In genomic region chr20:33977535-33977934, GRCh38 we compare ENCODE assay signal across 39 cellular contexts.
"Had no signal": no experiment of that assay in that cellular context is flagged by ENCODE, and none has a peak within 500 bp of the region (broad histone marks: within the 10 kb centered on the region; RNA-seq: fewer than 3 reads in every experiment).

No MANE protein-coding gene starts in this region.

- H3K27me3 Mint-ChIP-seq: activated naive CD4-positive, alpha-beta T cell treated with anti-CD3 and anti-CD28 coated beads, Interleukin-2, amount 50 U/mL, for 24 hours; activated naive CD8-positive, alpha-beta T cell; activated naive CD8-positive, alpha-beta T cell treated with anti-CD3 and anti-CD28 coated beads, Interleukin-2, amount 50 U/mL, for 24 hours; activated T-cell treated with anti-CD3 and anti-CD28 coated beads, Interleukin-2, amount 50 U/mL, for 24 hours had no signal

- H3K27ac Mint-ChIP-seq: activated naive CD4-positive, alpha-beta T cell treated with anti-CD3 and anti-CD28 coated beads for 36 hours; activated naive CD4-positive, alpha-beta T cell treated with anti-CD3 and anti-CD28 coated beads, Interleukin-2, amount 10 ng/mL, durations not matched to agents 7 days and 5 days; activated naive CD4-positive, alpha-beta T cell treated with anti-CD3 and anti-CD28 coated beads, Interleukin-2, amount 50 U/mL, for 24 hours; activated naive CD4-positive, alpha-beta T cell treated with anti-CD3 and anti-CD28 coated beads, Interleukin-2, amount 50 U/mL, for 72 hours; activated naive CD8-positive, alpha-beta T cell; activated naive CD8-positive, alpha-beta T cell treated with anti-CD3 and anti-CD28 coated beads for 36 hours; activated naive CD8-positive, alpha-beta T cell treated with anti-CD3 and anti-CD28 coated beads, Interleukin-2, amount 10 ng/mL, durations not matched to agents 7 days and 5 days; activated naive CD8-positive, alpha-beta T cell treated with anti-CD3 and anti-CD28 coated beads, Interleukin-2, amount 50 U/mL, for 24 hours; activated T-cell treated with anti-CD3 and anti-CD28 coated beads, Interleukin-2, amount 50 U/mL, for 24 hours; activated T-cell treated with anti-CD3 and anti-CD28 coated beads, Interleukin-2, amount 50 U/mL, for 72 hours; activated T-helper 17 cell treated with anti-CD3 and anti-CD28 coated beads, Interleukin-2, amount 50 U/mL, for 72 hours; activated T-helper 2 cell treated with anti-CD3 and anti-CD28 coated beads, Interferon-gamma antibody, Interleukin-2, Interleukin-4, amounts not matched to agents 10 μg/mL and 5 μg/mL and 100 μg/mL, durations not matched to agents 14 hours and 24 hours and 36 hours; brain had no signal

- H3K9me3 Mint-ChIP-seq: activated naive CD4-positive, alpha-beta T cell treated with anti-CD3 and anti-CD28 coated beads for 36 hours; activated naive CD4-positive, alpha-beta T cell treated with anti-CD3 and anti-CD28 coated beads, Interleukin-2, amount 10 ng/mL, durations not matched to agents 7 days and 5 days; activated naive CD4-positive, alpha-beta T cell treated with anti-CD3 and anti-CD28 coated beads, Interleukin-2, amount 50 U/mL, for 24 hours; activated naive CD4-positive, alpha-beta T cell treated with anti-CD3 and anti-CD28 coated beads, Interleukin-2, amount 50 U/mL, for 72 hours; activated naive CD8-positive, alpha-beta T cell treated with anti-CD3 and anti-CD28 coated beads for 36 hours; activated naive CD8-positive, alpha-beta T cell treated with anti-CD3 and anti-CD28 coated beads, Interleukin-2, amount 10 ng/mL, durations not matched to agents 7 days and 5 days; activated naive CD8-positive, alpha-beta T cell treated with anti-CD3 and anti-CD28 coated beads, Interleukin-2, amount 50 U/mL, for 24 hours; activated T-cell treated with anti-CD3 and anti-CD28 coated beads, Interleukin-2, amount 50 U/mL, for 72 hours; activated T-helper 17 cell treated with anti-CD3 and anti-CD28 coated beads, Interleukin-2, amount 50 U/mL, for 72 hours; activated T-helper 2 cell treated with anti-CD3 and anti-CD28 coated beads, Interferon-gamma antibody, Interleukin-2, Interleukin-4, amounts not matched to agents 10 μg/mL and 5 μg/mL and 100 μg/mL, durations not matched to agents 14 hours and 24 hours and 36 hours; central memory CD8-positive, alpha-beta T cell had no signal

- H3K27me3 ChIP-seq: adrenal gland, ascending aorta, body of pancreas, brain microvascular endothelial cell, breast epithelium, cardiac muscle cell had no signal

- FAIRE-seq: astrocyte, bronchial epithelial cell had no signal

- H3K4me3 Mint-ChIP-seq: activated naive CD4-positive, alpha-beta T cell treated with anti-CD3 and anti-CD28 coated beads for 36 hours; activated naive CD4-positive, alpha-beta T cell treated with anti-CD3 and anti-CD28 coated beads, Interleukin-2, amount 10 ng/mL, durations not matched to agents 7 days and 5 days; activated naive CD4-positive, alpha-beta T cell treated with anti-CD3 and anti-CD28 coated beads, Interleukin-2, amount 50 U/mL, for 24 hours; activated naive CD8-positive, alpha-beta T cell; activated naive CD8-positive, alpha-beta T cell treated with anti-CD3 and anti-CD28 coated beads for 36 hours; activated naive CD8-positive, alpha-beta T cell treated with anti-CD3 and anti-CD28 coated beads, Interleukin-2, amount 10 ng/mL, durations not matched to agents 7 days and 5 days; activated naive CD8-positive, alpha-beta T cell treated with anti-CD3 and anti-CD28 coated beads, Interleukin-2, amount 50 U/mL, for 24 hours; activated T-cell treated with anti-CD3 and anti-CD28 coated beads, Interleukin-2, amount 50 U/mL, for 24 hours; activated T-cell treated with anti-CD3 and anti-CD28 coated beads, Interleukin-2, amount 50 U/mL, for 4 hours; activated T-cell treated with anti-CD3 and anti-CD28 coated beads, Interleukin-2, amount 50 U/mL, for 72 hours; activated T-helper 17 cell treated with anti-CD3 and anti-CD28 coated beads, Interleukin-2, amount 50 U/mL, for 72 hours; brain; central memory CD8-positive, alpha-beta T cell had no signal

- H3K4me3 ChIP-seq: adrenal gland, ascending aorta, body of pancreas, breast epithelium, cardiac muscle cell had no signal

- H3K36me3 Mint-ChIP-seq: activated naive CD4-positive, alpha-beta T cell treated with anti-CD3 and anti-CD28 coated beads, Interleukin-2, amount 10 ng/mL, durations not matched to agents 7 days and 5 days; activated naive CD4-positive, alpha-beta T cell treated with anti-CD3 and anti-CD28 coated beads, Interleukin-2, amount 50 U/mL, for 72 hours; activated naive CD8-positive, alpha-beta T cell treated with anti-CD3 and anti-CD28 coated beads for 36 hours; activated naive CD8-positive, alpha-beta T cell treated with anti-CD3 and anti-CD28 coated beads, Interleukin-2, amount 10 ng/mL, durations not matched to agents 7 days and 5 days; brain had no signal

- H3K9me3 ChIP-seq: adrenal gland, ascending aorta, body of pancreas, breast epithelium had no signal

- H3K27ac ChIP-seq: adrenal gland, ascending aorta, body of pancreas, brain microvascular endothelial cell, breast epithelium, cardiac muscle cell had no signal

- ATAC-seq: activated naive CD4-positive, alpha-beta T cell treated with anti-CD3 and anti-CD28 coated beads, Interleukin-2, amount 50 U/mL, for 72 hours; activated naive CD8-positive, alpha-beta T cell treated with anti-CD3 and anti-CD28 coated beads, Interleukin-2, amount 50 U/mL, for 24 hours; activated T-cell treated with anti-CD3 and anti-CD28 coated beads, Interleukin-2, amount 50 U/mL, for 4 hours; activated T-cell treated with anti-CD3 and anti-CD28 coated beads, Interleukin-2, amount 50 U/mL, for 72 hours; activated T-helper 17 cell treated with anti-CD3 and anti-CD28 coated beads, Interleukin-2, amount 50 U/mL, for 72 hours; body of pancreas had no signal

- H3K36me3 ChIP-seq: adrenal gland, ascending aorta, brain microvascular endothelial cell, breast epithelium, cardiac muscle cell had no signal

- DNase-seq: activated effector memory CD4-positive, alpha-beta T cell treated with anti-CD3 and anti-CD28 coated beads, Interleukin-2, amount 50 U/mL, for 16 hours; activated effector memory CD4-positive, alpha-beta T cell treated with Interleukin-2 at 50 U/mL for 16 hours; activated gamma-delta T cell; activated gamma-delta T cell treated with Interleukin-2 at 50 U/mL for 16 hours; activated naive CD4-positive, alpha-beta T cell; activated naive CD4-positive, alpha-beta T cell treated with anti-CD3 and anti-CD28 coated beads for 36 hours; activated naive CD4-positive, alpha-beta T cell treated with anti-CD3 and anti-CD28 coated beads, Interleukin-2, amount 10 ng/mL, durations not matched to agents 7 days and 5 days; activated naive CD4-positive, alpha-beta T cell treated with anti-CD3 and anti-CD28 coated beads, Interleukin-2, amount 50 U/mL, for 16 hours; activated naive CD4-positive, alpha-beta T cell treated with Interleukin-2 at 50 U/mL for 16 hours; activated naive CD8-positive, alpha-beta T cell treated with anti-CD3 and anti-CD28 coated beads for 36 hours; activated naive CD8-positive, alpha-beta T cell treated with anti-CD3 and anti-CD28 coated beads, Interleukin-2, amount 10 ng/mL, durations not matched to agents 7 days and 5 days; activated naive CD8-positive, alpha-beta T cell treated with anti-CD3 and anti-CD28 coated beads, Interleukin-2, amount 50 U/mL, for 24 hours; activated T-cell treated with anti-CD3 and anti-CD28 coated beads, Interleukin-2, amount 50 U/mL, for 1 hour; activated T-cell treated with anti-CD3 and anti-CD28 coated beads, Interleukin-2, amount 50 U/mL, for 24 hours; activated T-cell treated with anti-CD3 and anti-CD28 coated beads, Interleukin-2, amount 50 U/mL, for 4 hours; activated T-cell treated with anti-CD3 and anti-CD28 coated beads, Interleukin-2, amount 50 U/mL, for 48 hours; activated T-cell treated with anti-CD3 and anti-CD28 coated beads, Interleukin-2, amount 50 U/mL, for 72 hours; adrenal gland; amniotic stem cell; amygdala; anterior cingulate cortex; aorta; body of pancreas; brain microvascular endothelial cell; caudate nucleus; central memory CD4-positive, alpha-beta T cell; cerebellar nuclear complex had no signal

- H3K4me1 ChIP-seq: adrenal gland, ascending aorta, body of pancreas, breast epithelium had no signal

- H3K4me1 Mint-ChIP-seq: activated naive CD4-positive, alpha-beta T cell treated with anti-CD3 and anti-CD28 coated beads, Interleukin-2, amount 10 ng/mL, durations not matched to agents 7 days and 5 days; activated naive CD4-positive, alpha-beta T cell treated with anti-CD3 and anti-CD28 coated beads, Interleukin-2, amount 50 U/mL, for 24 hours; activated naive CD8-positive, alpha-beta T cell treated with anti-CD3 and anti-CD28 coated beads for 36 hours; activated naive CD8-positive, alpha-beta T cell treated with anti-CD3 and anti-CD28 coated beads, Interleukin-2, amount 10 ng/mL, durations not matched to agents 7 days and 5 days; activated naive CD8-positive, alpha-beta T cell treated with anti-CD3 and anti-CD28 coated beads, Interleukin-2, amount 50 U/mL, for 24 hours; activated T-helper 17 cell treated with anti-CD3 and anti-CD28 coated beads, Interleukin-2, amount 50 U/mL, for 72 hours; brain; central memory CD8-positive, alpha-beta T cell had no signal
